ENCODE assay signal across 9 cellular contexts in the genomic region with DNA sequence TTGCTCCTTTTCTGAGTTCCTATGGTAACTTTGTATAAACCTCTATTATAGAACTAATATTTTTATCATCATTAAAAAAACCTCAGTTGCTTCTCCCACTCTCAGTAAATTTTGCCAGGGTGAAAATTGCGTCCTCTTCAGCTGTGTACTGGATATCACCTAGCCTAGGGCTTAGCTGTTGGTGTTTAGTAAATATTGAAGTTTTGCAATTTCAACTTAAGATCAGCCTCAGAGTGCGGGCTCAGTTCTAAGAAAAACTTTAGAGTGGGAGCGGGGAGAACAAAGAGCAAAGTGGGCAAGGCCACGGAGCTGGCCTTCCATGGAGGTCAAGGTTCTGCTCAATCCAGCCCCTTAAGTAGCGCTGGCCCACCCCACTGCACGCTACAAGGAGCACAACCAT.
"Had no signal": no experiment of that assay in that cellular context is flagged by ENCODE, and none has a peak within 500 bp of the region (broad histone marks: within the 10 kb centered on the region; RNA-seq: fewer than 3 reads in every experiment).

No MANE protein-coding gene starts in this region.

- H3K27ac Mint-ChIP-seq: HFFc6, IgD-negative memory B cell had no signal

- DNase-seq: GM23248, GOT3, H7, HFFc6 had no signal

- H3K36me3 Mint-ChIP-seq: IgD-negative memory B cell had no signal

- H3K4me3 Mint-ChIP-seq: HFFc6, IgD-negative memory B cell had no signal

- H3K27ac ChIP-seq: GM23248, HL-60 had no signal

- H3K9me3 ChIP-seq: HAP-1 had no signal

- ATAC-seq: HCT116, HepG2 had no signal

- H3K4me1 Mint-ChIP-seq: IgD-negative memory B cell had no signal

- H3K4me1 ChIP-seq: HAP-1 had no signal

- H3K4me3 ChIP-seq: GM23248, HAP-1 had no signal

- H3K36me3 ChIP-seq: HAP-1 had no signal
